ENCODE assay signal across 8 cellular contexts in the genomic region with DNA sequence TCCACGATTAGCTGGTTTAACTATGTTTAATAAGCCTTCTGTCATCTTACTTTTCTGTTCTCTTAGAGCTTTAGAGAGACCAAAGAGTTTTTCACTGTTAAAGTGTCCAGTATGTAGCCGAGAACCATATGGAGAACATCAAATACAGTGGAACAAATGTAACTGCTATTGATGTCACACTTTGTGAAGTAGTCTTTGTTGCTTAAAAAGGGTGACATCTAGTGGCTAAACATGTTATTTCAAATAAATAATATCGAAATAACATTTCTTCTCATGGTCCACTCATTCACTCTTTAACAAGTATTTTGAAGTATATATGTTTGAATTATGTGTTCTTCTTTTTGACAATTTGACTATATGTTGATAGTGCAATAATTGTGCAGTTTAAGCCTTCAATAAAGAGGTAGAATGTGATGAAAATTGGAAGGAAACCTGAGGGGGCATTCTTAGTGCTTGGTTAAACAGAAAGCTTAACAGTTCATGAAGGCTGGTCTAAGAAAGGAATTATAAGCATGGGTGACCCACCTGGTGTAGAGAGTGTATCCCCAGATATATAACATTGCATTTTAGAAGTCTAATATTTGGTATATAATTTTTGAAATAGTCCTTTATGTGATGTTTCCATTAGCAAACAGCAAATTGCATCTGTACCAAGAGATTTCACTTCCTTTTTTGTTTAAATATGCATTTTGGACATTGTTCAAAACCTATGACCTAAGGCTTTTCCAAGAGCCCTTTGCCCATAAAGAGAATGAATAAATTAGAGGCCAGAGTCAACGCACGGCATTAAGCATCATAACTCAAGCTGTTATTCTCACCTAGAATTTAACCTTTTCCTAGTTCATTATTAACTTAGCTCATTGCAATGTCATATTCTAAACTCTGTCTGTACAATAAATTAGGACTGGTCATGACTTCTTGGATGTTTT.
DNase-seq lines count a peak whose midpoint lies in the region; ATAC-seq and TF ChIP-seq lines count a peak whose summit lies in the region.

No MANE protein-coding gene starts in this region.

- TF ChIP-seq POLR2A in IMR-90 (IDR thresholded peaks at IDR 0.05; ENCODE audit: low read depth, low read length) (no peak), tibial nerve (IDR thresholded peaks at IDR 0.05) (no peak)

- intact Hi-C loops in IMR-90 (cut with micrococcal nuclease) = loop anchor here (2.0 to 5.0 kb wide), 3 partner anchors 307 to 1407 kb away; no protein-coding TSS in a partner anchor

- TF ChIP-seq EP300 in tibial nerve (IDR thresholded peaks at IDR 0.05) = no peak

- H3K18ac ChIP-seq in IMR-90 (ENCODE audit: low read depth, low read length) = no peak overlapping the region

- no peaks in the 10 kb centered on the region for H3K79me1 ChIP-seq in IMR-90 (ENCODE audit: low read depth in 1 of 2, low read length in 2 of 2)

- TF ChIP-seq CTCF in IMR-90 (conservative IDR thresholded peaks at IDR 0.05; ENCODE audit: low read depth, low read length) = peak; percentile 63
- peak in 3 of 5 experiments; percentile 41 to 49 (median 46) for TF ChIP-seq CTCF in tibial nerve (IDR thresholded peaks at IDR 0.05)

- no peak overlapping the region for H2AFZ ChIP-seq in IMR-90 (replicated peaks; ENCODE audit: low read length, poor library complexity)

- H3K14ac ChIP-seq in IMR-90 (replicated peaks; ENCODE audit: low read depth, low read length) = no peak overlapping the region

- H3K9me3 ChIP-seq in IMR-90 (ENCODE audit: control insufficient read depth, insufficient read depth, low read length) (no peaks in the 10 kb centered on the region), tibial nerve (no peaks in the 10 kb centered on the region)

- no peak overlapping the region for H2BK120ac ChIP-seq in IMR-90 (ENCODE audit: low read depth, low read length)

- DNase-seq in DMS 273 (lab: John Stamatoyannopoulos, UW; ENCODE audit: unreplicated experiment) (peak; percentile 53), DMS 273 treated with DMSO at 0.1 percent for 48 hours (lab: John Stamatoyannopoulos, UW) (no peak), IMR-90 (peak; percentile 71), SK-N-DZ (ENCODE audit: low spot score) (peak; percentile 21), foreskin melanocyte (peak; percentile 35), tibial nerve (ENCODE audit: low spot score in 2 of 2) (no peak), COLO668 (lab: John Stamatoyannopoulos, UW; ENCODE audit: unreplicated experiment) (no peak)

- no peak overlapping the region for H3K56ac ChIP-seq in IMR-90 (ENCODE audit: extremely low read depth, insufficient read depth, low read length)

- no peak overlapping the region for H2BK15ac ChIP-seq in IMR-90 (ENCODE audit: low read depth, low read length)

- no peak overlapping the region for H3K4me2 ChIP-seq in IMR-90 (ENCODE audit: low read depth, low read length)

- TF ChIP-seq RAD21 in IMR-90 (IDR thresholded peaks at IDR 0.05; ENCODE audit: low read length) = peak; percentile 72

- H3K27me3 ChIP-seq in IMR-90 (ENCODE audit: control insufficient read depth, insufficient read depth, low read length) (no peaks in the 10 kb centered on the region), tibial nerve (no peaks in the 10 kb centered on the region)

- no peak overlapping the region for H2AK5ac ChIP-seq in IMR-90 (ENCODE audit: low read depth, low read length)

- H3K9ac ChIP-seq in IMR-90 (ENCODE audit: low read depth, low read length) = no peak overlapping the region

- no peak overlapping the region for H2AK9ac ChIP-seq in IMR-90 (replicated peaks; ENCODE audit: low read depth, low read length, poor library complexity)

- no peak overlapping the region for H2BK20ac ChIP-seq in IMR-90 (ENCODE audit: low read depth, low read length)

- no peak overlapping the region for H3K4ac ChIP-seq in IMR-90 (ENCODE audit: low read depth, low read length)

- no peak overlapping the region for H4K91ac ChIP-seq in IMR-90 (ENCODE audit: insufficient read depth, low read depth, low read length)

- no peak overlapping the region for H4K8ac ChIP-seq in IMR-90 (ENCODE audit: low read depth in 2 of 2, low read length in 2 of 2)

- H2BK5ac ChIP-seq in IMR-90 (ENCODE audit: low read depth, low read length, poor library complexity, severe bottlenecking) = no peak overlapping the region

- no peak overlapping the region for H3K27ac ChIP-seq in IMR-90 (ENCODE audit: insufficient read depth, low read length)
- H3K27ac ChIP-seq in tibial nerve = no peak overlapping the region

- POLR2A ChIA-PET in IMR-90 (lab: Charles Lee; ENCODE audit: unreplicated experiment) = no interaction called here

- no peak overlapping the region for H3K23ac ChIP-seq in IMR-90 (ENCODE audit: low read depth, low read length)

- dilution Hi-C loops in IMR-90 (cut with HindIII; ENCODE audit: low sequenced_read_pairs, unreplicated experiment) = no loop called here

- in situ Hi-C loops in IMR-90 (cut with MboI; ENCODE audit: low sequenced_read_pairs) = loop anchor here (10.0 kb wide), 1 partner anchor 805 kb away; no protein-coding TSS in a partner anchor

- no CpG with 5 or more reads among the region's 5 CpGs for WGBS in IMR-90 (ENCODE audit: extremely low coverage in 2 of 2, insufficient read length in 1 of 2), 2 experiments
- WGBS in tibial nerve, 2 donors = 29 to 37% methylated on average over 5 of the region's 5 CpGs

- H3K36me3 ChIP-seq in IMR-90 (ENCODE audit: control insufficient read depth, insufficient read depth, low read length) = no peaks in the 10 kb centered on the region
- no peaks in the 10 kb centered on the region for H3K36me3 ChIP-seq in tibial nerve

- H4K5ac ChIP-seq in IMR-90 (ENCODE audit: low read depth, low read length) = no peak overlapping the region

- no peaks in the 10 kb centered on the region for H4K20me1 ChIP-seq in IMR-90 (ENCODE audit: insufficient read depth, low read length)

- no peaks in the 10 kb centered on the region for H3K9me1 ChIP-seq in IMR-90 (ENCODE audit: insufficient read depth, low read length)

- peak; percentile 81 for ATAC-seq in GM21515 (IDR thresholded peaks at IDR 0.05; ENCODE audit: unreplicated experiment)
- peak; percentile 80 for ATAC-seq in IMR-90 (ENCODE audit: low read depth)

- BruUV-seq in IMR-90 (replicated peaks; lab: Mats Ljungman, UMichigan) = no TSS peak

- CTCF ChIA-PET in IMR-90 (lab: Yijun Ruan, JAX) = interaction anchor here (0.6 to 1.1 kb wide), 4 partner anchors 12 to 384 kb away, joined by 3 to 4 read pairs (median 3); no protein-coding TSS in a partner anchor

- H3K4me1 ChIP-seq in IMR-90 (ENCODE audit: control insufficient read depth, insufficient read depth, low read length) = no peaks in the 10 kb centered on the region
- H3K4me1 ChIP-seq in tibial nerve = no peaks in the 10 kb centered on the region

- H3K4me3 ChIP-seq in IMR-90 (ENCODE audit: insufficient read depth, low read depth, low read length) (no peak overlapping the region), tibial nerve (no peak overlapping the region)

TF ChIP-seq in IMR-90, 13 proteins besides CTCF, POLR2A, EP300 and RAD21:
- TF ChIP-seq RFX5 (IDR thresholded peaks at IDR 0.05; ENCODE audit: low read depth, low read length) (no peak), USF2 (IDR thresholded peaks at IDR 0.05; ENCODE audit: low read depth, low read length) (no peak), SMC3 (IDR thresholded peaks at IDR 0.05; ENCODE audit: low read depth, low read length) (peak; percentile 46), CHD1 (IDR thresholded peaks at IDR 0.05; ENCODE audit: low read depth, low read length) (no peak), CEBPB (IDR thresholded peaks at IDR 0.05; ENCODE audit: low read depth, low read length) (no peak), MAFK (IDR thresholded peaks at IDR 0.05; ENCODE audit: low read depth, low read length) (no peak)

Comparison
In these comparisons a context has a peak if more than half of its experiments do, and no peak if none do; other contexts are left out.
1. DNase-seq: peak in DMS 273 (single experiment), IMR-90 (single experiment), SK-N-DZ (single experiment) and foreskin melanocyte (single experiment); none in DMS 273 treated with DMSO at 0.1 percent for 48 hours (single experiment), tibial nerve (0 of 2) and COLO668 (single experiment).